Comparison of ENCODE assay signal across 17 cellular contexts in genomic region chr9:115640887-115641286, GRCh38.
DNase-seq lines count a peak whose midpoint lies in the region; ATAC-seq and TF ChIP-seq lines count a peak whose summit lies in the region.
"Had no signal": no experiment of that assay in that cellular context is flagged by ENCODE, and none has a peak within 500 bp of the region (broad histone marks: within the 10 kb centered on the region; RNA-seq: fewer than 3 reads in every experiment).

No MANE protein-coding gene starts in this region.

- H3K4me3 ChIP-seq in AG09309 (ENCODE audit: control insufficient read depth, low read depth, low read length) (no peak overlapping the region), astrocyte of the spinal cord (ENCODE audit: low read depth, low read length) (no peak overlapping the region)
- no peak overlapping the region for H3K4me3 ChIP-seq in effector memory CD4-positive, alpha-beta T cell (ENCODE audit: insufficient read depth, low read depth, low read length, poor library complexity, severe bottlenecking)
- H3K4me3 ChIP-seq: gastrocnemius medialis, pancreas, thoracic aorta had no signal

- no peaks in the 10 kb centered on the region for H3K4me1 ChIP-seq in effector memory CD4-positive, alpha-beta T cell (ENCODE audit: control insufficient read depth, insufficient read depth, low read length, poor library complexity, severe bottlenecking)
- H3K4me1 ChIP-seq: gastrocnemius medialis, pancreas had no signal

- H3K36me3 ChIP-seq in effector memory CD4-positive, alpha-beta T cell (ENCODE audit: control insufficient read depth, insufficient read depth, low read length): no peaks in the 10 kb centered on the region
- H3K36me3 ChIP-seq: gastrocnemius medialis, pancreas, thoracic aorta had no signal

- no peaks in the 10 kb centered on the region for H3K27me3 ChIP-seq in effector memory CD4-positive, alpha-beta T cell (replicated peaks; ENCODE audit: control insufficient read depth, insufficient read depth, low read length, poor library complexity, severe bottlenecking)
- H3K27me3 ChIP-seq: gastrocnemius medialis, pancreas had no signal

- TF ChIP-seq CTCF in AG09309 (IDR thresholded peaks at IDR 0.05; ENCODE audit: control insufficient read depth, insufficient read depth, low read depth, low read length, missing control alignments) (no peak), astrocyte of the spinal cord (IDR thresholded peaks at IDR 0.05; ENCODE audit: low read depth, low read length) (no peak)

- H3K9me3 ChIP-seq in effector memory CD4-positive, alpha-beta T cell (ENCODE audit: control insufficient read depth, low read length): no peaks in the 10 kb centered on the region
- H3K9me3 ChIP-seq: gastrocnemius medialis, pancreas, thoracic aorta had no signal

- no peak overlapping the region for H3K27ac ChIP-seq in effector memory CD4-positive, alpha-beta T cell (ENCODE audit: insufficient read depth, low read length, poor library complexity, severe bottlenecking)
- H3K27ac ChIP-seq: gastrocnemius medialis, pancreas, thoracic aorta had no signal

- DNase-seq in AG09309 (ENCODE audit: low read depth) (peak; percentile 34), NCI-H226 (peak; percentile 64), astrocyte of the spinal cord (ENCODE audit: low read depth, low spot score) (peak; percentile 84), glomerular visceral epithelial cell (ENCODE audit: extremely low spot score) (peak; percentile 59), NCI-H774 (lab: John Stamatoyannopoulos, UW) (no peak), HUDEP-2 (lab: John Stamatoyannopoulos, UW; ENCODE audit: unreplicated experiment in 76 of 76) (no peak)
- no peak for DNase-seq in effector memory CD4-positive, alpha-beta T cell
- DNase-seq: gastrocnemius medialis; immature natural killer cell; midbrain; NCI-H1105 treated with DMSO at 0.1 percent for 48 hours; NCI-H345; pancreas; stimulated activated CD4-positive, alpha-beta T cell treated with anti-CD3 and anti-CD28 coated beads, Interleukin-15, amount 100 ng/mL, for 24 hours had no signal

- no peak for ATAC-seq in HG03378 (IDR thresholded peaks at IDR 0.05; ENCODE audit: unreplicated experiment)
- ATAC-seq: activated naive CD4-positive, alpha-beta T cell treated with anti-CD3 and anti-CD28 coated beads, Interleukin-2, amount 50 U/mL, for 72 hours; gastrocnemius medialis; pancreas had no signal

- in situ Hi-C loops in astrocyte of the spinal cord (cut with HindIII; ENCODE audit: low sequenced_read_pairs): no loop called here

Comparison
In these comparisons a context has a peak if more than half of its experiments do, and no peak if none do; other contexts are left out.
1. DNase-seq: peak in AG09309 (single experiment), NCI-H226 (single experiment), astrocyte of the spinal cord (single experiment) and glomerular visceral epithelial cell (single experiment); none in effector memory CD4-positive, alpha-beta T cell (0 of 3), NCI-H774 (single experiment) and HUDEP-2 (0 of 76).